In genomic region chr15:63514533-63514943, GRCh38 we compare ENCODE assay signal across 9 cellular contexts. TPM values are rescaled to one million over a fixed set of nuclear protein-coding genes. Genes with fewer than 3 reads are reported as not detected.
DNase-seq lines count a peak whose midpoint lies in the region; FAIRE-seq and TF ChIP-seq lines count a peak whose summit lies in the region.
"Had no signal": no experiment of that assay in that cellular context is flagged by ENCODE, and none has a peak within 500 bp of the region (broad histone marks: within the 10 kb centered on the region; RNA-seq: fewer than 3 reads in every experiment).

No MANE protein-coding gene starts in this region.

- no peak for DNase-seq in GM12891 (ENCODE audit: insufficient read length, low spot score)
- DNase-seq in NCI-H226, result peak; percentile 60
- peak; percentile 69 for DNase-seq in dedifferentiated amniotic fluid mesenchymal stem cell (ENCODE audit: extremely low spot score)
- DNase-seq in renal cortical epithelial cell (ENCODE audit: low read depth), result peak; percentile 76
- DNase-seq in stimulated activated CD4-positive, alpha-beta T cell treated with anti-CD3 and anti-CD28 coated beads, Interleukin-4, amount 100 ng/mL, for 24 hours, result no peak
- no peak for DNase-seq in BE2C
- no peak for DNase-seq in activated T-helper 2 cell treated with anti-CD3 and anti-CD28 coated beads, Interferon-gamma antibody, Interleukin-2, Interleukin-4, amounts not matched to agents 10 μg/mL and 5 μg/mL and 100 μg/mL, durations not matched to agents 14 hours and 24 hours and 36 hours (ENCODE audit: low spot score)

- H3K4me1 Mint-ChIP-seq in activated T-helper 2 cell treated with anti-CD3 and anti-CD28 coated beads, Interferon-gamma antibody, Interleukin-2, Interleukin-4, amounts not matched to agents 10 μg/mL and 5 μg/mL and 100 μg/mL, durations not matched to agents 14 hours and 24 hours and 36 hours (ENCODE audit: low read depth), result peaks cover 53% of the 10 kb centered on the region

- no peak for FAIRE-seq in GM12891 (lab: Jason Lieb, UNC)

- H3K36me3 Mint-ChIP-seq in activated T-helper 2 cell treated with anti-CD3 and anti-CD28 coated beads, Interferon-gamma antibody, Interleukin-2, Interleukin-4, amounts not matched to agents 10 μg/mL and 5 μg/mL and 100 μg/mL, durations not matched to agents 14 hours and 24 hours and 36 hours (ENCODE audit: low read depth), result peaks cover 3% of the 10 kb centered on the region

- H3K4me3 ChIP-seq in BE2C (ENCODE audit: low read depth, low read length), result no peak overlapping the region
- H3K4me3 ChIP-seq: cardiac muscle cell, lung had no signal

- TF ChIP-seq POLR2A in GM12891 (IDR thresholded peaks at IDR 0.05; ENCODE audit: low read depth, low read length), result no peak

- no peaks in the 10 kb centered on the region for H3K9me3 ChIP-seq in BE2C

- peaks cover 22% of the 10 kb centered on the region for H3K4me1 ChIP-seq in BE2C

- H3K27me3 ChIP-seq in BE2C, result no peaks in the 10 kb centered on the region
- H3K27me3 ChIP-seq: cardiac muscle cell had no signal

- intact Hi-C loops in activated T-helper 2 cell treated with anti-CD3 and anti-CD28 coated beads, Interferon-gamma antibody, Interleukin-2, Interleukin-4, amounts not matched to agents 10 μg/mL and 5 μg/mL and 100 μg/mL, durations not matched to agents 14 hours and 24 hours and 36 hours (cut with micrococcal nuclease), result no loop called here

- H3K4me3 Mint-ChIP-seq in activated T-helper 2 cell treated with anti-CD3 and anti-CD28 coated beads, Interferon-gamma antibody, Interleukin-2, Interleukin-4, amounts not matched to agents 10 μg/mL and 5 μg/mL and 100 μg/mL, durations not matched to agents 14 hours and 24 hours and 36 hours (ENCODE audit: low read depth), result no peak overlapping the region

- TF ChIP-seq CTCF in BE2C (IDR thresholded peaks at IDR 0.05; ENCODE audit: low read depth, low read length), result no peak

- H3K27ac Mint-ChIP-seq in activated T-helper 2 cell treated with anti-CD3 and anti-CD28 coated beads, Interferon-gamma antibody, Interleukin-2, Interleukin-4, amounts not matched to agents 10 μg/mL and 5 μg/mL and 100 μg/mL, durations not matched to agents 14 hours and 24 hours and 36 hours, result no peak overlapping the region

- no peaks in the 10 kb centered on the region for H3K27me3 Mint-ChIP-seq in activated T-helper 2 cell treated with anti-CD3 and anti-CD28 coated beads, Interferon-gamma antibody, Interleukin-2, Interleukin-4, amounts not matched to agents 10 μg/mL and 5 μg/mL and 100 μg/mL, durations not matched to agents 14 hours and 24 hours and 36 hours (ENCODE audit: low read depth)

- no peaks in the 10 kb centered on the region for H3K36me3 ChIP-seq in BE2C
- H3K36me3 ChIP-seq: cardiac muscle cell had no signal

- H3K9me3 Mint-ChIP-seq in activated T-helper 2 cell treated with anti-CD3 and anti-CD28 coated beads, Interferon-gamma antibody, Interleukin-2, Interleukin-4, amounts not matched to agents 10 μg/mL and 5 μg/mL and 100 μg/mL, durations not matched to agents 14 hours and 24 hours and 36 hours, result no peaks in the 10 kb centered on the region

TF ChIP-seq in GM12891, 5 proteins besides CTCF, POLR2A, EP300 and RAD21:
- no peak for TF ChIP-seq POLR2AphosphoS5 (IDR thresholded peaks at IDR 0.05; ENCODE audit: low read depth, low read length)
- 0 out of 2 replicates have a peak, but pooled peaks have one; percentile 1 for TF ChIP-seq SPI1 (IDR thresholded peaks at IDR 0.05; ENCODE audit: low read depth, low read length)

RNA-seq across cellular contexts. Expression of gene USP3, which starts 10.1 kb away (rescaled TPM):
- 21.5 TPM for polyA plus RNA-seq in GM12891 (2012; ENCODE audit: low read depth, missing spikeins)
- 37.2 and 60.7 TPM in 2 replicates for total RNA-seq in renal cortical epithelial cell
- 19.5 TPM for polyA plus RNA-seq in BE2C (2012; ENCODE audit: insufficient read depth, insufficient read length, low read depth)
- total RNA-seq in activated T-helper 2 cell treated with anti-CD3 and anti-CD28 coated beads, Interferon-gamma antibody, Interleukin-2, Interleukin-4, amounts not matched to agents 10 μg/mL and 5 μg/mL and 100 μg/mL, durations not matched to agents 14 hours and 24 hours and 36 hours, result 41.2 and 47.6 TPM in 2 replicates

Comparison
In these comparisons a context has a peak if more than half of its experiments do, and no peak if none do; other contexts are left out.
1. DNase-seq: peak in NCI-H226 (single experiment), dedifferentiated amniotic fluid mesenchymal stem cell (single experiment) and renal cortical epithelial cell (single experiment); none in GM12891 (single experiment), stimulated activated CD4-positive, alpha-beta T cell treated with anti-CD3 and anti-CD28 coated beads, Interleukin-4, amount 100 ng/mL, for 24 hours (single experiment), BE2C (single experiment) and activated T-helper 2 cell treated with anti-CD3 and anti-CD28 coated beads, Interferon-gamma antibody, Interleukin-2, Interleukin-4, amounts not matched to agents 10 μg/mL and 5 μg/mL and 100 μg/mL, durations not matched to agents 14 hours and 24 hours and 36 hours (single experiment).